In genomic region chr10:114548662-114549061, GRCh38 we compare ENCODE assay signal across 8 cellular contexts.
DNase-seq lines count a peak whose midpoint lies in the region; ATAC-seq and TF ChIP-seq lines count a peak whose summit lies in the region.

No MANE protein-coding gene starts in this region.

- peaks cover 5% of the 10 kb centered on the region for H3K36me3 Mint-ChIP-seq in Calu3 (ENCODE audit: insufficient read depth, unreplicated experiment)

- no peak overlapping the region for H2BK15ac ChIP-seq in mesendoderm (replicated peaks; ENCODE audit: low read depth)

- CTCF ChIA-PET in Calu3 (lab: Charles Lee) = interaction anchor here (0.6 to 3.2 kb wide), 4 partner anchors 77 to 245 kb away, joined by 3 to 24 read pairs (median 8); no protein-coding TSS in a partner anchor

- DNase-seq in Calu3 = peak; percentile 51
- DNase-seq in cerebellum (ENCODE audit: low spot score) = peak; percentile 68
- DNase-seq in mesendoderm = peak; percentile 61
- no peak for DNase-seq in T-helper 9 cell
- no peak for DNase-seq in NCI-H1105 (lab: John Stamatoyannopoulos, UW)
- DNase-seq in HuH-7.5 (ENCODE audit: low spot score) = no peak

- H3K4me3 ChIP-seq in mesendoderm (ENCODE audit: low read length) = no peak overlapping the region

- no peak overlapping the region for H2BK120ac ChIP-seq in mesendoderm (ENCODE audit: low read depth, low read length)

- H3K56ac ChIP-seq in mesendoderm (ENCODE audit: low read length) = no peak overlapping the region

- no peaks in the 10 kb centered on the region for H3K79me2 ChIP-seq in mesendoderm (ENCODE audit: control insufficient read depth, insufficient read depth, low read length)

- H3K4me1 ChIP-seq in mesendoderm (ENCODE audit: control insufficient read depth, low read depth, low read length) = no peaks in the 10 kb centered on the region

- H3K79me1 ChIP-seq in mesendoderm (ENCODE audit: low read length) = no peaks in the 10 kb centered on the region

- no peak overlapping the region for H4K8ac ChIP-seq in mesendoderm (ENCODE audit: low read depth, low read length)

- peak; percentile 22 for TF ChIP-seq CTCF in Calu3 (IDR thresholded peaks at IDR 0.05; ENCODE audit: unreplicated experiment)

- no peaks in the 10 kb centered on the region for H3K27me3 ChIP-seq in mesendoderm (ENCODE audit: insufficient read depth, low read length, poor library complexity)

- TF ChIP-seq EP300 in Ishikawa (IDR thresholded peaks at IDR 0.05; ENCODE audit: borderline replicate concordance) = no peak

- WGBS in mesendoderm (ENCODE audit: extremely low coverage, insufficient coverage, low lambda C conversion rate) = no CpG with 5 or more reads among the region's 5 CpGs

- no peak for ATAC-seq in GM18505 (IDR thresholded peaks at IDR 0.05; ENCODE audit: unreplicated experiment)

- H3K18ac ChIP-seq in mesendoderm (ENCODE audit: low read length) = no peak overlapping the region

- H3K36me3 ChIP-seq in mesendoderm (ENCODE audit: control insufficient read depth, insufficient read depth, low read length) = no peaks in the 10 kb centered on the region

- BruUV-seq in Calu3 (replicated peaks; lab: Mats Ljungman, UMichigan) = no TSS peak

- no peak overlapping the region for H4K5ac ChIP-seq in mesendoderm (ENCODE audit: low read length)

- no peak overlapping the region for H3K27ac ChIP-seq in mesendoderm (ENCODE audit: low read depth, low read length)

- no peak overlapping the region for H3K4ac ChIP-seq in mesendoderm (ENCODE audit: low read depth, low read length)

- peaks cover 35% of the 10 kb centered on the region for H3K4me1 Mint-ChIP-seq in Calu3 (ENCODE audit: low read depth, unreplicated experiment)

- H3K9me3 Mint-ChIP-seq in Calu3 (ENCODE audit: low read depth, unreplicated experiment) = no peaks in the 10 kb centered on the region

- TF ChIP-seq RAD21 in Ishikawa (IDR thresholded peaks at IDR 0.05; ENCODE audit: low read depth) = peak; percentile 97

- no peak overlapping the region for H3K4me2 ChIP-seq in mesendoderm (ENCODE audit: low read length)

- intact Hi-C loops in Calu3 (cut with micrococcal nuclease; ENCODE audit: unreplicated experiment) = loop anchor here (1.0 to 5.0 kb wide), 2 partner anchors 41 to 77 kb away; no protein-coding TSS in a partner anchor

- H3K27me3 Mint-ChIP-seq in Calu3 (ENCODE audit: unreplicated experiment) = no peaks in the 10 kb centered on the region

- peak overlapping the region; percentile 47 for H3K27ac Mint-ChIP-seq in Calu3 (ENCODE audit: unreplicated experiment)

- no peak overlapping the region for H2BK5ac ChIP-seq in mesendoderm (ENCODE audit: low read length)

- TF ChIP-seq POLR2A in GM18505 (IDR thresholded peaks at IDR 0.05; ENCODE audit: borderline replicate concordance, extremely low read depth, insufficient read depth, insufficient read length) = no peak

- H3K9ac ChIP-seq in mesendoderm (ENCODE audit: low read length) = no peak overlapping the region

- H3K4me3 Mint-ChIP-seq in Calu3 (ENCODE audit: low read depth, unreplicated experiment) = no peak overlapping the region

- H2AK5ac ChIP-seq in mesendoderm (ENCODE audit: low read length) = no peak overlapping the region

- H3K23ac ChIP-seq in mesendoderm (ENCODE audit: low read length) = no peak overlapping the region

TF ChIP-seq in Ishikawa, 13 proteins besides CTCF, POLR2A, EP300 and RAD21:
- TF ChIP-seq CEBPB (IDR thresholded peaks at IDR 0.05) (no peak), FOXM1 (IDR thresholded peaks at IDR 0.05; ENCODE audit: borderline replicate concordance, low read depth) (no peak), YY1 (IDR thresholded peaks at IDR 0.05; ENCODE audit: low read depth) (no peak), CREB1 (IDR thresholded peaks at IDR 0.05; ENCODE audit: low read depth) (no peak), ZBTB7A (IDR thresholded peaks at IDR 0.05; ENCODE audit: low read depth) (no peak), TAF1 (IDR thresholded peaks at IDR 0.05; ENCODE audit: low read depth) (no peak), TCF12 (IDR thresholded peaks at IDR 0.05; ENCODE audit: low read depth) (no peak), NFIC (IDR thresholded peaks at IDR 0.05) (no peak), TEAD4 (IDR thresholded peaks at IDR 0.05) (no peak), EGR1 (IDR thresholded peaks at IDR 0.05) (no peak), MAX (IDR thresholded peaks at IDR 0.05) (no peak)
- TF ChIP-seq, protein P1, sequence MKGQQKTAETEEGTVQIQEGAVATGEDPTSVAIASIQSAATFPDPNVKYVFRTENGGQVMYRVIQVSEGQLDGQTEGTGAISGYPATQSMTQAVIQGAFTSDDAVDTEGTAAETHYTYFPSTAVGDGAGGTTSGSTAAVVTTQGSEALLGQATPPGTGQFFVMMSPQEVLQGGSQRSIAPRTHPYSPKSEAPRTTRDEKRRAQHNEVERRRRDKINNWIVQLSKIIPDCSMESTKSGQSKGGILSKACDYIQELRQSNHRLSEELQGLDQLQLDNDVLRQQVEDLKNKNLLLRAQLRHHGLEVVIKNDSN (IDR thresholded peaks at IDR 0.05) = no peak
- TF ChIP-seq, protein P2, sequence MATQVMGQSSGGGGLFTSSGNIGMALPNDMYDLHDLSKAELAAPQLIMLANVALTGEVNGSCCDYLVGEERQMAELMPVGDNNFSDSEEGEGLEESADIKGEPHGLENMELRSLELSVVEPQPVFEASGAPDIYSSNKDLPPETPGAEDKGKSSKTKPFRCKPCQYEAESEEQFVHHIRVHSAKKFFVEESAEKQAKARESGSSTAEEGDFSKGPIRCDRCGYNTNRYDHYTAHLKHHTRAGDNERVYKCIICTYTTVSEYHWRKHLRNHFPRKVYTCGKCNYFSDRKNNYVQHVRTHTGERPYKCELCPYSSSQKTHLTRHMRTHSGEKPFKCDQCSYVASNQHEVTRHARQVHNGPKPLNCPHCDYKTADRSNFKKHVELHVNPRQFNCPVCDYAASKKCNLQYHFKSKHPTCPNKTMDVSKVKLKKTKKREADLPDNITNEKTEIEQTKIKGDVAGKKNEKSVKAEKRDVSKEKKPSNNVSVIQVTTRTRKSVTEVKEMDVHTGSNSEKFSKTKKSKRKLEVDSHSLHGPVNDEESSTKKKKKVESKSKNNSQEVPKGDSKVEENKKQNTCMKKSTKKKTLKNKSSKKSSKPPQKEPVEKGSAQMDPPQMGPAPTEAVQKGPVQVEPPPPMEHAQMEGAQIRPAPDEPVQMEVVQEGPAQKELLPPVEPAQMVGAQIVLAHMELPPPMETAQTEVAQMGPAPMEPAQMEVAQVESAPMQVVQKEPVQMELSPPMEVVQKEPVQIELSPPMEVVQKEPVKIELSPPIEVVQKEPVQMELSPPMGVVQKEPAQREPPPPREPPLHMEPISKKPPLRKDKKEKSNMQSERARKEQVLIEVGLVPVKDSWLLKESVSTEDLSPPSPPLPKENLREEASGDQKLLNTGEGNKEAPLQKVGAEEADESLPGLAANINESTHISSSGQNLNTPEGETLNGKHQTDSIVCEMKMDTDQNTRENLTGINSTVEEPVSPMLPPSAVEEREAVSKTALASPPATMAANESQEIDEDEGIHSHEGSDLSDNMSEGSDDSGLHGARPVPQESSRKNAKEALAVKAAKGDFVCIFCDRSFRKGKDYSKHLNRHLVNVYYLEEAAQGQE (IDR thresholded peaks at IDR 0.05; ENCODE audit: low read depth) = no peak

Comparison
In these comparisons a context has a peak if more than half of its experiments do, and no peak if none do; other contexts are left out.
1. DNase-seq: peak in Calu3 (single experiment), cerebellum (single experiment) and mesendoderm (single experiment); none in T-helper 9 cell (single experiment), NCI-H1105 (single experiment) and HuH-7.5 (single experiment).